Comparison of ENCODE assay signal across 19 cellular contexts in the genomic region with DNA sequence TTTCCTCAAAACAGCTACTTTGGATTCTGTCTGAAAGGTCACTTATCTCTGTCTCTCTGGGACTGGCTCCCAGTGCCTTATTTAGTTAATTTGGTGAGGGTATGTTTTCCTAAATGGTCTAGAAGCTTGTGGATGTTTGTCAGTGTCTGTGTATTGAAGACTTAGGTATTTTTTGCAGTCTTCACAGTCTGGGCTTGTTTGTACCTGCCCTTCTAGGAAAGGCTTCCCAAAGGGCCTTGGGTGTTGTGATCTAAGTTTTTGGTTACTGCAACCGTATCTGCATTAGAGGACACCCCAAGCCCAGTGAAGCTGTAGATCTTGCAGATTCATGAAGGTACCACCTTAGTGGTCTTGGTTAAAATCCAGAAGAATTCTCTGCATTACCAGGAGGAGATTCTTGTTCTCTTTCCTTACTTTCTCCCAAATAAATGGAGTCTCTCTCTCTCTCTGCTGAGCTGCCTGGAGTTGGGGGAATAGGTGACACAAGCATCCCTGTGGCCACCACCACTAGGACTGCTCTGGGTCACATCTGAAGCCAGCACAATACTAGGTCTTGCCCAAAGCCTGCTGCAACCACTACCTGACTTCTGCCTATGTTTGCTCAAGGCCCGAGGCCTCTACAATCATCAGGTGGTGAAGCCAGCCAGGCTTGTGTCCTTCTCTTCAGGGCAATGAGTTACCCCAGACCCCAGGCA. TPM values are rescaled to one million over a fixed set of nuclear protein-coding genes. Genes with fewer than 3 reads are reported as not detected.
DNase-seq lines count a peak whose midpoint lies in the region; ATAC-seq, FAIRE-seq and TF ChIP-seq lines count a peak whose summit lies in the region.
"Had no signal": no experiment of that assay in that cellular context is flagged by ENCODE, and none has a peak within 500 bp of the region (broad histone marks: within the 10 kb centered on the region; RNA-seq: fewer than 3 reads in every experiment).

No MANE protein-coding gene starts in this region.

- TF ChIP-seq RAD21 in HepG2 (CRISPR knock-in tag; IDR thresholded peaks at IDR 0.05), result no peak

- peak overlapping the region; percentile 45 for H3K4me2 ChIP-seq in HepG2 (ENCODE audit: low read depth, low read length)
- no peak overlapping the region for H3K4me2 ChIP-seq in neural progenitor cell
- H3K4me2 ChIP-seq: BLaER1 had no signal

- ATAC-seq in HepG2 (peak; percentile 83), right lobe of liver (no peak), gastrocnemius medialis (no peak), HG02763 (IDR thresholded peaks at IDR 0.05; ENCODE audit: unreplicated experiment) (no peak)
- no peak for ATAC-seq in stimulated activated effector memory CD8-positive, alpha-beta T cell treated with anti-CD3 and anti-CD28 coated beads, Interleukin-12 subunit alpha, Interleukin-12 subunit beta, amount 100 ng/mL, for 72 hours
- ATAC-seq: HCT116 had no signal

- POLR2A ChIA-PET in HepG2 (lab: Yijun Ruan, JAX), result no interaction called here

- H3K27me3 ChIP-seq in HepG2 (ENCODE audit: control insufficient read depth in 1 of 2, insufficient read depth in 2 of 2, low read length in 2 of 2), result no peaks in the 10 kb centered on the region
- no peaks in the 10 kb centered on the region for H3K27me3 ChIP-seq in right lobe of liver
- H3K27me3 ChIP-seq in neural progenitor cell, result no peaks in the 10 kb centered on the region
- H3K27me3 ChIP-seq in gastrocnemius medialis, result no peaks in the 10 kb centered on the region
- H3K27me3 ChIP-seq: BLaER1 had no signal

- H3F3A ChIP-seq in neural progenitor cell (ENCODE audit: low read depth), result no peaks in the 10 kb centered on the region

- no peaks in the 10 kb centered on the region for H3K4me1 Mint-ChIP-seq in neural progenitor cell
- H3K4me1 Mint-ChIP-seq in stimulated activated effector memory CD8-positive, alpha-beta T cell treated with anti-CD3 and anti-CD28 coated beads, Interleukin-12 subunit alpha, Interleukin-12 subunit beta, amount 100 ng/mL, for 72 hours, result no peaks in the 10 kb centered on the region
- H3K4me1 Mint-ChIP-seq: CD8-positive, alpha-beta memory T cell had no signal

- no peak overlapping the region for H3K27ac ChIP-seq in HepG2 (ENCODE audit: extremely low read length, insufficient read depth, low read length)
- no peak overlapping the region for H3K27ac ChIP-seq in right lobe of liver
- H3K27ac ChIP-seq in neural progenitor cell, result no peak overlapping the region
- H3K27ac ChIP-seq in gastrocnemius medialis, result no peak overlapping the region
- H3K27ac ChIP-seq: BLaER1 had no signal

- H3K4me1 ChIP-seq in HepG2 (ENCODE audit: insufficient read depth, low read length) (peaks cover 10% of the 10 kb centered on the region; the same call in 1 of the 2 replicates), right lobe of liver (no peaks in the 10 kb centered on the region), neural progenitor cell (no peaks in the 10 kb centered on the region), gastrocnemius medialis (no peaks in the 10 kb centered on the region)
- H3K4me1 ChIP-seq: BLaER1, Caco-2 had no signal

- BruUV-seq in HepG2 (replicated peaks; lab: Mats Ljungman, UMichigan), result no TSS peak

- TF ChIP-seq EP300 in HepG2 (IDR thresholded peaks at IDR 0.05; ENCODE audit: low read depth in 2 of 2, low read length in 2 of 2) (no peak), HepG2 (CRISPR knock-in tag; IDR thresholded peaks at IDR 0.05; ENCODE audit: borderline replicate concordance) (no peak)

- no peak for FAIRE-seq in HepG2 (lab: Jason Lieb, UNC)
- FAIRE-seq: GM12892, GM19239, H1 had no signal

- no peaks in the 10 kb centered on the region for H3K36me3 ChIP-seq in HepG2 (replicated peaks in 1 of 2; ENCODE audit: control insufficient read depth in 1 of 2, insufficient read depth in 2 of 2, low read length in 2 of 2)
- H3K36me3 ChIP-seq in right lobe of liver, result no peaks in the 10 kb centered on the region
- no peaks in the 10 kb centered on the region for H3K36me3 ChIP-seq in neural progenitor cell
- H3K36me3 ChIP-seq in gastrocnemius medialis, result no peaks in the 10 kb centered on the region
- H3K36me3 ChIP-seq: BLaER1 had no signal

- H2AFZ ChIP-seq in HepG2 (ENCODE audit: low read length) (peak overlapping the region; percentile 37), neural progenitor cell (replicated peaks) (no peak overlapping the region)

- H3K4me3 Mint-ChIP-seq in neural progenitor cell, result no peak overlapping the region
- H3K4me3 Mint-ChIP-seq in stimulated activated effector memory CD8-positive, alpha-beta T cell treated with anti-CD3 and anti-CD28 coated beads, Interleukin-12 subunit alpha, Interleukin-12 subunit beta, amount 100 ng/mL, for 72 hours, result no peak overlapping the region
- H3K4me3 Mint-ChIP-seq: CD8-positive, alpha-beta memory T cell had no signal

- no peaks in the 10 kb centered on the region for H3K9me3 Mint-ChIP-seq in neural progenitor cell
- no peaks in the 10 kb centered on the region for H3K9me3 Mint-ChIP-seq in stimulated activated effector memory CD8-positive, alpha-beta T cell treated with anti-CD3 and anti-CD28 coated beads, Interleukin-12 subunit alpha, Interleukin-12 subunit beta, amount 100 ng/mL, for 72 hours
- H3K9me3 Mint-ChIP-seq: CD8-positive, alpha-beta memory T cell had no signal

- no peak for DNase-seq in HepG2 (ENCODE audit: low spot score)
- DNase-seq in right lobe of liver, result no peak
- DNase-seq in epithelial cell of esophagus (ENCODE audit: low read depth), result peak; percentile 56
- DNase-seq in neural progenitor cell (ENCODE audit: low spot score), result no peak
- no peak for DNase-seq in stimulated activated effector memory CD8-positive, alpha-beta T cell treated with anti-CD3 and anti-CD28 coated beads, Interleukin-12 subunit alpha, Interleukin-12 subunit beta, amount 100 ng/mL, for 72 hours (ENCODE audit: low spot score in 2 of 2)
- DNase-seq in HuH-7 (ENCODE audit: low spot score), result no peak
- no peak for DNase-seq in gastrocnemius medialis
- DNase-seq: 8988T; AML-193; Caco-2; CD8-positive, alpha-beta memory T cell; DND-41; GDM1 had no signal

- H3K36me3 Mint-ChIP-seq in neural progenitor cell, result peaks cover 1% of the 10 kb centered on the region
- H3K36me3 Mint-ChIP-seq in stimulated activated effector memory CD8-positive, alpha-beta T cell treated with anti-CD3 and anti-CD28 coated beads, Interleukin-12 subunit alpha, Interleukin-12 subunit beta, amount 100 ng/mL, for 72 hours, result no peaks in the 10 kb centered on the region
- H3K36me3 Mint-ChIP-seq: CD8-positive, alpha-beta memory T cell had no signal

- CTCF ChIA-PET in HepG2 (lab: Yijun Ruan, JAX; ENCODE audit: low intra/inter-chr PET ratio, low total read pairs), result no interaction called here

- no peak for TF ChIP-seq POLR2A in HepG2 (IDR thresholded peaks at IDR 0.05; ENCODE audit: insufficient read depth in 1 of 2, low read depth in 2 of 2, low read length in 2 of 2)
- TF ChIP-seq POLR2A in right lobe of liver (IDR thresholded peaks at IDR 0.05), result no peak
- TF ChIP-seq POLR2A in gastrocnemius medialis (IDR thresholded peaks at IDR 0.05), result no peak

- 17% methylated on average over 2 of the region's 2 CpGs for WGBS in HepG2 (ENCODE audit: low lambda C conversion rate)
- 70% methylated on average over 2 of the region's 2 CpGs for WGBS in right lobe of liver (ENCODE audit: insufficient coverage, low coverage, low lambda C conversion rate, missing lambda C conversion rate)

- in situ Hi-C loops in HepG2 (cut with HindIII; ENCODE audit: extremely low pct_ligation_motif_present, low pct_unique_long_range_greater_than_20kb) (no loop called here), gastrocnemius medialis (cut with MboI; ENCODE audit: low sequenced_read_pairs in 4 of 4) (no loop called here)

- H3K9ac ChIP-seq in HepG2 (ENCODE audit: insufficient read depth, low read depth, low read length) (no peak overlapping the region), neural progenitor cell (no peak overlapping the region)
- H3K9ac ChIP-seq: BLaER1 had no signal

- H4K20me1 ChIP-seq in HepG2 (ENCODE audit: insufficient read depth, low read length), result no peaks in the 10 kb centered on the region
- no peaks in the 10 kb centered on the region for H4K20me1 ChIP-seq in neural progenitor cell (ENCODE audit: low read depth)
- H4K20me1 ChIP-seq: BLaER1 had no signal

- H3K9me3 ChIP-seq in HepG2 (ENCODE audit: low read length) (no peaks in the 10 kb centered on the region), right lobe of liver (no peaks in the 10 kb centered on the region), neural progenitor cell (ENCODE audit: low read depth) (no peaks in the 10 kb centered on the region), gastrocnemius medialis (no peaks in the 10 kb centered on the region)
- H3K9me3 ChIP-seq: BLaER1, Caco-2 had no signal

- TF ChIP-seq CTCF in HepG2 (CRISPR knock-in tag; IDR thresholded peaks at IDR 0.05), result no peak
- TF ChIP-seq CTCF in right lobe of liver (IDR thresholded peaks at IDR 0.05), result no peak
- no peak for TF ChIP-seq CTCF in epithelial cell of esophagus (IDR thresholded peaks at IDR 0.05; ENCODE audit: insufficient read depth, low read depth, low read length, missing control alignments)
- TF ChIP-seq CTCF in neural progenitor cell (IDR thresholded peaks at IDR 0.05), result no peak
- TF ChIP-seq CTCF in gastrocnemius medialis (IDR thresholded peaks at IDR 0.05 in 4 of 5, conservative IDR thresholded peaks at IDR 0.05 in 1 of 5), result no peak

- H3K4me3 ChIP-seq in HepG2 (replicated peaks in 1 of 3; ENCODE audit: insufficient read depth in 1 of 3, low read depth in 2 of 3, low read length in 3 of 3) (no peak overlapping the region), right lobe of liver (no peak overlapping the region), epithelial cell of esophagus (ENCODE audit: low read length) (no peak overlapping the region), neural progenitor cell (no peak overlapping the region), gastrocnemius medialis (no peak overlapping the region)
- H3K4me3 ChIP-seq: BLaER1 had no signal

- intact Hi-C loops in HepG2 (cut with micrococcal nuclease; ENCODE audit: unreplicated experiment), result no loop called here
- intact Hi-C loops in right lobe of liver (cut with DNase I), result no loop called here
- intact Hi-C loops in gastrocnemius medialis (cut with DNase I; ENCODE audit: low total_unique reads), result no loop called here

- H3K27ac Mint-ChIP-seq in neural progenitor cell, result peak overlapping the region; percentile 85
- H3K27ac Mint-ChIP-seq in stimulated activated effector memory CD8-positive, alpha-beta T cell treated with anti-CD3 and anti-CD28 coated beads, Interleukin-12 subunit alpha, Interleukin-12 subunit beta, amount 100 ng/mL, for 72 hours, result peak overlapping the region; percentile 17

- no peaks in the 10 kb centered on the region for H3K79me2 ChIP-seq in HepG2 (ENCODE audit: insufficient read depth, low read length)
- no peaks in the 10 kb centered on the region for H3K79me2 ChIP-seq in neural progenitor cell (ENCODE audit: low read depth)

- H3K27me3 Mint-ChIP-seq in neural progenitor cell (ENCODE audit: insufficient read depth, low read depth), result peaks cover 4% of the 10 kb centered on the region
- H3K27me3 Mint-ChIP-seq: CD8-positive, alpha-beta memory T cell had no signal

RNA-seq across cellular contexts. Expression of a gene that starts 17.8 kb away (rescaled TPM):
- 316 and 431 TPM in 2 replicates for total RNA-seq in HepG2 (2016; rRNA removed; fragmentation: Illumina TruSeq; extraction: Trizol)
- 111 and 125 TPM in 2 replicates for total RNA-seq in HepG2 (2016; cell fraction: cytosol; rRNA removed; fragmentation: Illumina TruSeq; extraction: Trizol; ENCODE audit: low read depth)
- total RNA-seq in HepG2 (2016; cell fraction: insoluble cytoplasmic fraction; rRNA removed; fragmentation: Illumina TruSeq; extraction: Trizol), result 314 and 447 TPM in 2 replicates
- total RNA-seq in HepG2 (2016; cell fraction: membrane; rRNA removed; fragmentation: Illumina TruSeq; extraction: Trizol), result 71.3 and 78.4 TPM in 2 replicates
- 134 and 154 TPM in 2 replicates for total RNA-seq in HepG2 (2016; cell fraction: nucleus; rRNA removed; fragmentation: Illumina TruSeq; extraction: Trizol)
- 49.6 and 82.3 TPM in 2 replicates for polyA plus RNA-seq in HepG2 (2011; rRNA removed)
- 44.1 and 47.1 TPM in 2 replicates for polyA plus RNA-seq in HepG2 (2011; cell fraction: cytosol; rRNA removed)
- polyA plus RNA-seq in HepG2 (2011; cell fraction: nucleus; rRNA removed), result 22.6 and 25.0 TPM in 2 replicates
- 34.4 and 107 TPM in 2 replicates for polyA plus RNA-seq in HepG2 (2012)
- polyA plus RNA-seq in HepG2 (2016; cell fraction: cytosol; fragmentation: Illumina TruSeq; extraction: Trizol; ENCODE audit: low read depth), result 21.5 and 26.2 TPM in 2 replicates
- 336 and 356 TPM in 2 replicates for polyA plus RNA-seq in HepG2 (2016; cell fraction: insoluble cytoplasmic fraction; fragmentation: Illumina TruSeq; extraction: Trizol; ENCODE audit: low read depth)
- polyA plus RNA-seq in HepG2 (2016; cell fraction: membrane; fragmentation: Illumina TruSeq; extraction: Trizol; ENCODE audit: low read depth), result 23.1 and 31.9 TPM in 2 replicates
- 188 TPM in 2 replicates for polyA plus RNA-seq in HepG2 (2016; cell fraction: nucleus; fragmentation: Illumina TruSeq; extraction: Trizol; ENCODE audit: insufficient read depth, low read depth)
- polyA minus RNA-seq in HepG2 (2011; rRNA and poly(A)+ RNA removed; ENCODE audit: low replicate concordance), result 26.9 and 102 TPM in 2 replicates
- 31.3 and 37.6 TPM in 2 replicates for polyA minus RNA-seq in HepG2 (2011; cell fraction: cytosol; rRNA and poly(A)+ RNA removed)
- polyA minus RNA-seq in HepG2 (2011; cell fraction: nucleus; rRNA and poly(A)+ RNA removed), result 24.5 and 29.0 TPM in 2 replicates
- total RNA-seq in right lobe of liver, result 1 to 10 TPM; 1.9 to 5.9 (median 3.7) TPM
- 317 and 408 TPM in 2 replicates for total RNA-seq in neural progenitor cell (ENCODE audit: low replicate concordance)
- 10 to 100 TPM in 1 of 4 donors, 1 to 10 TPM in 2, under 1 TPM in 1; 0.84 to 11.1 (median 2.7) TPM for total RNA-seq in gastrocnemius medialis

RNA-seq across cellular contexts. Expression of a gene that starts 40.3 kb away (rescaled TPM):
- total RNA-seq in HepG2 (2016; rRNA removed; fragmentation: Illumina TruSeq; extraction: Trizol) (28.8 and 36.2 TPM in 2 replicates), right lobe of liver (1 to 10 TPM in 5 of 6 experiments, under 1 TPM in 1; 0.95 to 3.8 (median 1.1) TPM), neural progenitor cell (ENCODE audit: low replicate concordance) (160 and 303 TPM in 2 replicates), gastrocnemius medialis (1 to 10 TPM in 3 of 4 donors, under 1 TPM in 1; 0.87 to 4.9 (median 1.8) TPM)
- 7.6 and 8.2 TPM in 2 replicates for total RNA-seq in HepG2 (2016; cell fraction: cytosol; rRNA removed; fragmentation: Illumina TruSeq; extraction: Trizol; ENCODE audit: low read depth)
- total RNA-seq in HepG2 (2016; cell fraction: insoluble cytoplasmic fraction; rRNA removed; fragmentation: Illumina TruSeq; extraction: Trizol), result 29.6 and 43.8 TPM in 2 replicates
- total RNA-seq in HepG2 (2016; cell fraction: membrane; rRNA removed; fragmentation: Illumina TruSeq; extraction: Trizol), result 18.3 and 23.9 TPM in 2 replicates
- 12.7 and 14.4 TPM in 2 replicates for total RNA-seq in HepG2 (2016; cell fraction: nucleus; rRNA removed; fragmentation: Illumina TruSeq; extraction: Trizol)
- 7.3 and 11.2 TPM in 2 replicates for polyA plus RNA-seq in HepG2 (2011; rRNA removed)
- polyA plus RNA-seq in HepG2 (2011; cell fraction: cytosol; rRNA removed), result 7.0 and 7.1 TPM in 2 replicates
- polyA plus RNA-seq in HepG2 (2011; cell fraction: nucleus; rRNA removed), result 1.8 TPM in 2 replicates
- polyA plus RNA-seq in HepG2 (2012), result 7.0 and 16.8 TPM in 2 replicates
- polyA plus RNA-seq in HepG2 (2016; cell fraction: cytosol; fragmentation: Illumina TruSeq; extraction: Trizol; ENCODE audit: low read depth), result 8.8 and 9.8 TPM in 2 replicates
- polyA plus RNA-seq in HepG2 (2016; cell fraction: insoluble cytoplasmic fraction; fragmentation: Illumina TruSeq; extraction: Trizol; ENCODE audit: low read depth), result 34.9 and 35.8 TPM in 2 replicates
- polyA plus RNA-seq in HepG2 (2016; cell fraction: membrane; fragmentation: Illumina TruSeq; extraction: Trizol; ENCODE audit: low read depth), result 20.4 and 21.2 TPM in 2 replicates
- 16.7 and 21.1 TPM in 2 replicates for polyA plus RNA-seq in HepG2 (2016; cell fraction: nucleus; fragmentation: Illumina TruSeq; extraction: Trizol; ENCODE audit: insufficient read depth, low read depth)
- polyA minus RNA-seq in HepG2 (2011; rRNA and poly(A)+ RNA removed; ENCODE audit: low replicate concordance), result 4.7 and 5.8 TPM in 2 replicates
- polyA minus RNA-seq in HepG2 (2011; cell fraction: cytosol; rRNA and poly(A)+ RNA removed), result 6.0 TPM in 2 replicates
- polyA minus RNA-seq in HepG2 (2011; cell fraction: nucleus; rRNA and poly(A)+ RNA removed), result 4.1 TPM in 2 replicates

RNA-seq across cellular contexts. Expression of a gene that starts 55.3 kb away (rescaled TPM):
- total RNA-seq in HepG2 (2016; rRNA removed; fragmentation: Illumina TruSeq; extraction: Trizol) (38.0 and 53.6 TPM in 2 replicates), right lobe of liver (10 to 100 TPM; 18.7 to 29.4 (median 23.4) TPM), neural progenitor cell (ENCODE audit: low replicate concordance) (32.4 and 45.6 TPM in 2 replicates), gastrocnemius medialis (10 to 100 TPM; 14.6 to 35.3 (median 24.5) TPM)
- 31.6 and 34.5 TPM in 2 replicates for total RNA-seq in HepG2 (2016; cell fraction: cytosol; rRNA removed; fragmentation: Illumina TruSeq; extraction: Trizol; ENCODE audit: low read depth)
- 30.3 and 45.5 TPM in 2 replicates for total RNA-seq in HepG2 (2016; cell fraction: insoluble cytoplasmic fraction; rRNA removed; fragmentation: Illumina TruSeq; extraction: Trizol)
- total RNA-seq in HepG2 (2016; cell fraction: membrane; rRNA removed; fragmentation: Illumina TruSeq; extraction: Trizol), result 49.5 and 53.4 TPM in 2 replicates
- total RNA-seq in HepG2 (2016; cell fraction: nucleus; rRNA removed; fragmentation: Illumina TruSeq; extraction: Trizol), result 45.0 and 49.8 TPM in 2 replicates
- polyA plus RNA-seq in HepG2 (2011; rRNA removed), result 40.7 and 46.0 TPM in 2 replicates
- 20.8 and 26.3 TPM in 2 replicates for polyA plus RNA-seq in HepG2 (2011; cell fraction: cytosol; rRNA removed)
- 12.8 and 20.0 TPM in 2 replicates for polyA plus RNA-seq in HepG2 (2011; cell fraction: nucleus; rRNA removed)
- polyA plus RNA-seq in HepG2 (2012), result 20.2 and 28.1 TPM in 2 replicates
- polyA plus RNA-seq in HepG2 (2016; cell fraction: cytosol; fragmentation: Illumina TruSeq; extraction: Trizol; ENCODE audit: low read depth), result 41.7 and 42.9 TPM in 2 replicates
- polyA plus RNA-seq in HepG2 (2016; cell fraction: insoluble cytoplasmic fraction; fragmentation: Illumina TruSeq; extraction: Trizol; ENCODE audit: low read depth), result 33.4 and 37.3 TPM in 2 replicates
- 52.5 and 54.7 TPM in 2 replicates for polyA plus RNA-seq in HepG2 (2016; cell fraction: membrane; fragmentation: Illumina TruSeq; extraction: Trizol; ENCODE audit: low read depth)
- 77.8 and 87.7 TPM in 2 replicates for polyA plus RNA-seq in HepG2 (2016; cell fraction: nucleus; fragmentation: Illumina TruSeq; extraction: Trizol; ENCODE audit: insufficient read depth, low read depth)
- 145 and 157 TPM in 2 replicates for polyA minus RNA-seq in HepG2 (2011; rRNA and poly(A)+ RNA removed; ENCODE audit: low replicate concordance)
- 35.9 and 43.9 TPM in 2 replicates for polyA minus RNA-seq in HepG2 (2011; cell fraction: cytosol; rRNA and poly(A)+ RNA removed)
- 20.1 and 27.8 TPM in 2 replicates for polyA minus RNA-seq in HepG2 (2011; cell fraction: nucleus; rRNA and poly(A)+ RNA removed)

Comparison
In these comparisons a context has a peak if more than half of its experiments do, and no peak if none do; other contexts are left out.
1. RNA of a gene that starts 17.8 kb away (total RNA-seq): 317 to 408 TPM in neural progenitor cell and 71.3 to 447 TPM in HepG2; 1.9 to 5.9 TPM in right lobe of liver and 0.84 to 11.1 TPM in gastrocnemius medialis; every median in the first group is over 4 times any median in the second.